25 cellular contexts compared by ENCODE assay signal in the genomic region with DNA sequence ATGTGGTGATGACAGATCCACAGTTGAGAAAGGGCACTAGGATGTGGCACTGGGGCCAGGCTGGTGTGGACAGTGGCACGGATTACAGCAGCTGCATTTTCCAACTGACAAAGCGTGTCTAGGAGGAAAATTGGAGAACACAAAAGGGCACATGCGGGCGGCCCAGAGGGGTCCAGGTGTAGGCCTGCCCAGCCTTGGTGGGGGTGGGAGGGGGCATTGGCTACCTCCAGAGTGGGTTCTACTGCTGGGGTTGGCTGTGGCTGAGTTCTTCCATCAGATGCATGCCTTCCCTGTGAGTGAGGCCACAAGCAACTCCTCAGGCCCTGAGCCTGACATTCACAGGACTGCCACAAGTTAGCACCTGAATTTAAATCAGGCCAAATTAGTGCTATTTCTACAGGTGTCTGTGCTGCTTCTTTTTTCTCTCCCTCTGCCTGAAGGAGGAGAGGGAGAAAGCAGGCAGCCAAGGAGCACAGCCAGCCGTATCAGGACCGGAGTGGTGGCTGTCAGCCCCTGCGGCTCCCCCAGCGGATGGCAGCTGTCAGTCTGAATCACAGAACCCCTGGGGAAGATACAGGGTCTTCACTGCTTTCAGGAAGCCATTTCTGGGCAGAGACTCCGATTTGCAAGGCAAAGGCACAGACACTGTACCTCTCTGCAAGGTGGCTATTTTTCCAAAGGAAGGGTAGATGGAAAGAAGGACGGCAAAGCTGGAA.
DNase-seq lines count a peak whose midpoint lies in the region; ATAC-seq and TF ChIP-seq lines count a peak whose summit lies in the region.
"Had no signal": no experiment of that assay in that cellular context is flagged by ENCODE, and none has a peak within 500 bp of the region (broad histone marks: within the 10 kb centered on the region; RNA-seq: fewer than 3 reads in every experiment).

No MANE protein-coding gene starts in this region.

- no peak overlapping the region for H3K4ac ChIP-seq in neuronal stem cell (ENCODE audit: low read length)

- WGBS in neuronal stem cell (ENCODE audit: extremely low coverage in 2 of 2, insufficient read length in 2 of 2, insufficient replicate concordance in 1 of 2), 2 donors: no CpG with 5 or more reads among the region's 10 CpGs

- peaks cover 5% of the 10 kb centered on the region for H3K9me3 Mint-ChIP-seq in glutamatergic neuron (ENCODE audit: unreplicated experiment)
- H3K9me3 Mint-ChIP-seq: GM23338 had no signal

- no peak overlapping the region for H4K8ac ChIP-seq in neuronal stem cell (ENCODE audit: low read depth, low read length)

- H3K4me2 ChIP-seq in neuronal stem cell (ENCODE audit: insufficient read depth, low read length, poor library complexity, severe bottlenecking): no peak overlapping the region
- H3K4me2 ChIP-seq: GM23338, PC-9 had no signal

- H3K9me3 ChIP-seq in neuronal stem cell (replicated peaks in 1 of 2; ENCODE audit: control insufficient read depth in 2 of 2, insufficient read depth in 1 of 2, low read depth in 1 of 2, low read length in 2 of 2): no peaks in the 10 kb centered on the region
- H3K9me3 ChIP-seq: Caco-2, HAP-1, SJCRH30 had no signal

- H2BK120ac ChIP-seq in neuronal stem cell (ENCODE audit: low read depth, low read length): no peak overlapping the region

- H2BK12ac ChIP-seq in neuronal stem cell (ENCODE audit: low read length): no peak overlapping the region

- H3K14ac ChIP-seq in neuronal stem cell (ENCODE audit: low read length): no peak overlapping the region

- peaks cover 6 to 9% of the 10 kb centered on the region in 2 donors for H3K4me1 ChIP-seq in neuronal stem cell (ENCODE audit: control insufficient read depth in 2 of 2, insufficient read depth in 1 of 2, low read depth in 1 of 2, low read length in 2 of 2)
- H3K4me1 ChIP-seq: Caco-2, HAP-1, SJCRH30 had no signal

- peak overlapping the region; percentile 34 for H2AK5ac ChIP-seq in neuronal stem cell (ENCODE audit: low read depth, low read length)

- no peak overlapping the region for H3K23ac ChIP-seq in neuronal stem cell (ENCODE audit: low read depth, low read length, poor library complexity)

- no peak overlapping the region for H2BK5ac ChIP-seq in neuronal stem cell (ENCODE audit: low read length)

- DNase-seq in ELF-1 (ENCODE audit: low read depth, low spot score): peak; percentile 37
- DNase-seq in NCI-H526 (lab: John Stamatoyannopoulos, UW): peak; percentile 37 to 77
- DNase-seq in glutamatergic neuron: peak; percentile 41
- DNase-seq in neuronal stem cell (ENCODE audit: low spot score): no peak
- DNase-seq in GM19240 (ENCODE audit: insufficient read length, low spot score): no peak
- DNase-seq in LoVo (ENCODE audit: low spot score): no peak
- DNase-seq: C1 segment of cervical spinal cord; Caco-2; CD4-positive, alpha-beta memory T cell; DMS 273 treated with DMSO at 0.1 percent for 48 hours; DMS79 treated with DMSO at 0.1 percent for 48 hours; NCI-H1092 treated with DMSO at 0.1 percent for 48 hours; NCI-H1436; NCI-H1930; NCI-H2227 treated with DMSO at 0.1 percent for 48 hours; NCI-H748 treated with DMSO at 0.1 percent for 48 hours; NK-92 treated with Interleukin-12 subunit alpha and Interleukin-12 subunit beta, amount 100 ng/mL, for 24 hours; SJCRH30; T-helper 17 cell had no signal

- H3K79me1 ChIP-seq in neuronal stem cell (ENCODE audit: low read depth, low read length): no peaks in the 10 kb centered on the region

- TF ChIP-seq CTCF in glutamatergic neuron (IDR thresholded peaks at IDR 0.05; ENCODE audit: partially characterized antibody, unreplicated experiment): no peak

- H3K36me3 ChIP-seq in neuronal stem cell (replicated peaks in 1 of 2; ENCODE audit: control insufficient read depth in 2 of 2, insufficient read depth in 2 of 2, low read length in 2 of 2): no peaks in the 10 kb centered on the region
- H3K36me3 ChIP-seq: HAP-1, SJCRH30 had no signal

- H3K18ac ChIP-seq in neuronal stem cell (ENCODE audit: low read length): peak overlapping the region; percentile 13

- no peak overlapping the region for H2AFZ ChIP-seq in neuronal stem cell (ENCODE audit: low read length)
- H2AFZ ChIP-seq: GM23338, PC-9 had no signal

- peaks cover 11% of the 10 kb centered on the region for H3K27me3 Mint-ChIP-seq in glutamatergic neuron (ENCODE audit: unreplicated experiment)
- H3K27me3 Mint-ChIP-seq: CD4-positive, alpha-beta memory T cell had no signal

- H4K91ac ChIP-seq in neuronal stem cell (ENCODE audit: low read depth, low read length, poor library complexity): peak overlapping the region; percentile 22

- ATAC-seq in HG02798 (IDR thresholded peaks at IDR 0.05; ENCODE audit: poor library complexity, unreplicated experiment): no peak
- ATAC-seq: GM23338, Right ventricle myocardium inferior, SK-N-SH treated with all-trans-retinoic acid at 6 μM for 48 hours, T-helper 17 cell had no signal

- no peaks in the 10 kb centered on the region for H3K36me3 Mint-ChIP-seq in glutamatergic neuron (ENCODE audit: unreplicated experiment)
- H3K36me3 Mint-ChIP-seq: CD4-positive, alpha-beta memory T cell had no signal

- no peak overlapping the region for H3K9ac ChIP-seq in neuronal stem cell (ENCODE audit: low read depth, low read length, poor library complexity)

- no peak overlapping the region for H3K27ac ChIP-seq in neuronal stem cell (replicated peaks; ENCODE audit: low read length)
- H3K27ac ChIP-seq: PC-9, SJCRH30 had no signal

- H3K4me3 ChIP-seq in neuronal stem cell (ENCODE audit: low read length in 2 of 2): no peak overlapping the region
- H3K4me3 ChIP-seq: GM23338, HAP-1, PC-9, SJCRH30 had no signal

- peak overlapping the region; percentile 69 for H3K4me3 Mint-ChIP-seq in glutamatergic neuron (ENCODE audit: unreplicated experiment)
- H3K4me3 Mint-ChIP-seq: CD4-positive, alpha-beta memory T cell; GM23338; T-helper 17 cell had no signal

- no peak overlapping the region for H2BK15ac ChIP-seq in neuronal stem cell (ENCODE audit: low read length)

- no peaks in the 10 kb centered on the region for H3K27me3 ChIP-seq in neuronal stem cell (ENCODE audit: control insufficient read depth in 3 of 3, insufficient read depth in 3 of 3, low read depth in 1 of 3, low read length in 3 of 3)
- H3K27me3 ChIP-seq: SJCRH30 had no signal

- H3K27ac Mint-ChIP-seq in glutamatergic neuron (ENCODE audit: unreplicated experiment): peak overlapping the region; percentile 65
- H3K27ac Mint-ChIP-seq: CD4-positive, alpha-beta memory T cell; GM23338; T-helper 17 cell had no signal

- H3K4me1 Mint-ChIP-seq in glutamatergic neuron (ENCODE audit: low read depth, unreplicated experiment): peaks cover 32% of the 10 kb centered on the region
- H3K4me1 Mint-ChIP-seq: CD4-positive, alpha-beta memory T cell; T-helper 17 cell had no signal

Comparison
In these comparisons a context has a peak if more than half of its experiments do, and no peak if none do; other contexts are left out.
1. DNase-seq: peak in ELF-1 (single experiment), NCI-H526 (2 of 2) and glutamatergic neuron (single experiment); none in neuronal stem cell (single experiment), GM19240 (single experiment) and LoVo (single experiment).